Comparison of ENCODE assay signal across 31 cellular contexts in genomic region chr9:88816591-88816990, GRCh38.
"Had no signal": no experiment of that assay in that cellular context is flagged by ENCODE, and none has a peak within 500 bp of the region (broad histone marks: within the 10 kb centered on the region; RNA-seq: fewer than 3 reads in every experiment).

No MANE protein-coding gene starts in this region.

- H3K27me3 Mint-ChIP-seq: type B pancreatic cell had no signal

- H3K4me3 ChIP-seq: left lung, lower lobe of right lung, mucosa of descending colon, pancreas, prostate gland, skin epidermis, suprapubic skin, thoracic aorta, tibial artery, uterus had no signal

- H3K9me3 ChIP-seq: lower lobe of right lung, mucosa of descending colon, pancreas, prostate gland, suprapubic skin, thoracic aorta, tibial artery, uterus had no signal

- DNase-seq: hypothalamus; immature natural killer cell; kidney; left colon; left lung; lower lobe of right lung; mammary epithelial cell; midbrain; mucosa of descending colon; naive thymus-derived CD4-positive, alpha-beta T cell; pancreas; posterior cingulate gyrus; retina; right cardiac atrium; stimulated activated CD4-positive, alpha-beta T cell treated with anti-CD3 and anti-CD28 coated beads, Interleukin-12 subunit alpha, Interleukin-12 subunit beta, amount 100 ng/mL, for 4 hours; stimulated activated CD4-positive, alpha-beta T cell treated with anti-CD3 and anti-CD28 coated beads, Interleukin-15, amount 100 ng/mL, for 24 hours; stimulated activated CD4-positive, alpha-beta T cell treated with anti-CD3 and anti-CD28 coated beads, Interleukin-2, amount 100 ng/mL, for 24 hours; stimulated activated CD4-positive, alpha-beta T cell treated with anti-CD3 and anti-CD28 coated beads, Interleukin-4, amount 100 ng/mL, for 1 hour; stimulated activated naive CD4-positive, alpha-beta T cell; tibial artery; uterus had no signal

- ATAC-seq: left colon; left lung; lower lobe of right lung; mucosa of descending colon; naive thymus-derived CD4-positive, alpha-beta T cell; natural killer cell treated with Interleukin-12 subunit alpha and Interleukin-12 subunit beta and Interleukin-15 and Interleukin-18, amount 100 ng/mL, for 72 hours; pancreas; right cardiac atrium; sciatic nerve; stimulated activated effector memory CD8-positive, alpha-beta T cell treated with anti-CD3 and anti-CD28 coated beads, Interleukin-12 subunit alpha, Interleukin-12 subunit beta, amount 100 ng/mL, for 72 hours had no signal

- H3K4me1 Mint-ChIP-seq: immature natural killer cell; naive thymus-derived CD4-positive, alpha-beta T cell; stimulated activated effector memory CD8-positive, alpha-beta T cell treated with anti-CD3 and anti-CD28 coated beads, Interleukin-12 subunit alpha, Interleukin-12 subunit beta, amount 100 ng/mL, for 72 hours had no signal

- H3K27ac Mint-ChIP-seq: immature natural killer cell; naive thymus-derived CD4-positive, alpha-beta T cell; natural killer cell treated with Interleukin-12 subunit alpha and Interleukin-12 subunit beta and Interleukin-15 and Interleukin-18, amount 100 ng/mL, for 72 hours; stimulated activated effector memory CD8-positive, alpha-beta T cell treated with anti-CD3 and anti-CD28 coated beads, Interleukin-12 subunit alpha, Interleukin-12 subunit beta, amount 100 ng/mL, for 72 hours; stimulated activated naive CD8-positive, alpha-beta T cell treated with anti-CD3 and anti-CD28 coated beads, Interleukin-15, Interleukin-2, amounts not matched to agents 100 ng/mL and 50 ng/mL, for 24 hours; type B pancreatic cell had no signal

- H3K4me3 Mint-ChIP-seq: immature natural killer cell; naive thymus-derived CD4-positive, alpha-beta T cell; natural killer cell treated with Interleukin-12 subunit alpha and Interleukin-12 subunit beta and Interleukin-15 and Interleukin-18, amount 100 ng/mL, for 72 hours; stimulated activated effector memory CD8-positive, alpha-beta T cell treated with anti-CD3 and anti-CD28 coated beads, Interleukin-12 subunit alpha, Interleukin-12 subunit beta, amount 100 ng/mL, for 72 hours; stimulated activated naive CD8-positive, alpha-beta T cell treated with anti-CD3 and anti-CD28 coated beads, Interleukin-15, Interleukin-2, amounts not matched to agents 100 ng/mL and 50 ng/mL, for 24 hours; type B pancreatic cell had no signal

- H3K9me3 Mint-ChIP-seq: natural killer cell treated with Interleukin-12 subunit alpha and Interleukin-12 subunit beta and Interleukin-15 and Interleukin-18, amount 100 ng/mL, for 72 hours; stimulated activated effector memory CD8-positive, alpha-beta T cell treated with anti-CD3 and anti-CD28 coated beads, Interleukin-12 subunit alpha, Interleukin-12 subunit beta, amount 100 ng/mL, for 72 hours; stimulated activated naive CD8-positive, alpha-beta T cell treated with anti-CD3 and anti-CD28 coated beads, Interleukin-15, Interleukin-2, amounts not matched to agents 100 ng/mL and 50 ng/mL, for 24 hours had no signal

- H3K27ac ChIP-seq: left lung, lower lobe of right lung, pancreas, prostate gland, skin epidermis, suprapubic skin, thoracic aorta, tibial artery, uterus had no signal

- H3K36me3 ChIP-seq: left lung, lower lobe of right lung, pancreas, prostate gland, suprapubic skin, thoracic aorta, tibial artery, uterus had no signal

- H3K36me3 Mint-ChIP-seq: immature natural killer cell; naive thymus-derived CD4-positive, alpha-beta T cell; natural killer cell treated with Interleukin-12 subunit alpha and Interleukin-12 subunit beta and Interleukin-15 and Interleukin-18, amount 100 ng/mL, for 72 hours; stimulated activated effector memory CD8-positive, alpha-beta T cell treated with anti-CD3 and anti-CD28 coated beads, Interleukin-12 subunit alpha, Interleukin-12 subunit beta, amount 100 ng/mL, for 72 hours; type B pancreatic cell had no signal

- H3K4me1 ChIP-seq: left lung, lower lobe of right lung, pancreas, prostate gland, uterus had no signal

- H3K27me3 ChIP-seq: pancreas, suprapubic skin, tibial artery, uterus had no signal

- FAIRE-seq: islet of Langerhans, pancreas had no signal
